In genomic region chr12:124294686-124295315, GRCh38 we compare ENCODE assay signal across 8 cellular contexts. TPM values are rescaled to one million over a fixed set of nuclear protein-coding genes. Genes with fewer than 3 reads are reported as not detected.
DNase-seq lines count a peak whose midpoint lies in the region; ATAC-seq and TF ChIP-seq lines count a peak whose summit lies in the region.

Gene RFLNA (plus strand): TSS chr12:124295093. CDS start chr12:124295430, 337 bp downstream.

- H4K12ac ChIP-seq in trophoblast cell (ENCODE audit: low read depth, low read length), result no peak within 1 kb of the TSS

- CTCF ChIA-PET in SK-N-SH (lab: Yijun Ruan, JAX), result interaction anchor here (0.9 to 1.0 kb wide), 2 partner anchors 11 to 477 kb away, joined by 3 to 4 read pairs; no protein-coding TSS in a partner anchor

- DNase-seq in COLO668 (lab: John Stamatoyannopoulos, UW; ENCODE audit: unreplicated experiment) (peak; percentile 57), SK-N-SH (peak; percentile 78), glomerular visceral epithelial cell (ENCODE audit: extremely low spot score) (peak; percentile 49), trophoblast cell (peak in 1 of 2 donors; percentile 35), GF-D8 (lab: John Stamatoyannopoulos, UW) (no peak), NCI-H82 treated with DMSO at 0.1 percent for 48 hours (lab: John Stamatoyannopoulos, UW; ENCODE audit: unreplicated experiment) (no peak)
- no peak for DNase-seq in activated CD4-positive, CD25-positive, alpha-beta regulatory T cell treated with anti-CD3 and anti-CD28 coated beads, Interleukin-2, amount 50 U/mL, for 72 hours

- no peak within 1 kb of the TSS for H2AK5ac ChIP-seq in trophoblast cell (ENCODE audit: low read length)

- 60% methylated on average over 15 of the region's 63 CpGs for WGBS in SK-N-SH (ENCODE audit: low lambda C conversion rate)
- no CpG with 5 or more reads among the region's 63 CpGs for WGBS in trophoblast cell (ENCODE audit: extremely low coverage, insufficient coverage, insufficient read length)

- no peak within 1 kb of the TSS for H3K27ac ChIP-seq in SK-N-SH (ENCODE audit: low read depth in 2 of 2, low read length in 1 of 2)
- peak within 1 kb of the TSS; percentile 54 for H3K27ac ChIP-seq in trophoblast cell (ENCODE audit: low read depth, low read length)

- TF ChIP-seq RAD21 in SK-N-SH (IDR thresholded peaks at IDR 0.05; ENCODE audit: low read length), result no peak

- H3K27me3 ChIP-seq in SK-N-SH (ENCODE audit: insufficient read depth), result peaks cover 29% of the 10 kb centered on the region; the same call in 1 of the 2 replicates
- peaks cover 5% of the 10 kb centered on the region for H3K27me3 ChIP-seq in trophoblast cell (ENCODE audit: insufficient read depth, low read length)

- peak within 1 kb of the TSS; percentile 55 for H3K18ac ChIP-seq in trophoblast cell (ENCODE audit: low read length)

- no peak within 1 kb of the TSS for H3K14ac ChIP-seq in trophoblast cell (ENCODE audit: low read length)

- no peaks in the 10 kb centered on the region for H3K79me2 ChIP-seq in SK-N-SH (ENCODE audit: insufficient read depth)
- no peaks in the 10 kb centered on the region for H3K79me2 ChIP-seq in trophoblast cell (ENCODE audit: control insufficient read depth, insufficient read depth, low read length, poor library complexity)

- peak within 1 kb of the TSS; percentile 51 for H2BK12ac ChIP-seq in trophoblast cell (ENCODE audit: low read length)

- no peaks in the 10 kb centered on the region for H3K36me3 ChIP-seq in SK-N-SH (replicated peaks in 1 of 2; ENCODE audit: control insufficient read depth in 1 of 2, insufficient read depth in 2 of 2, low read length in 1 of 2)
- no peaks in the 10 kb centered on the region for H3K36me3 ChIP-seq in trophoblast cell (ENCODE audit: control insufficient read depth in 1 of 2, insufficient read depth in 2 of 2, low read length in 2 of 2)

- H2AFZ ChIP-seq in SK-N-SH (ENCODE audit: low read depth) (no peak within 1 kb of the TSS), trophoblast cell (ENCODE audit: insufficient read depth, low read length, poor library complexity) (peak within 1 kb of the TSS; percentile 10)

- peak within 1 kb of the TSS; percentile 56 for H2BK120ac ChIP-seq in trophoblast cell (ENCODE audit: insufficient read depth, low read length, poor library complexity)

- H3K9me2 ChIP-seq in SK-N-SH, result no peaks in the 10 kb centered on the region

- POLR2A ChIA-PET in SK-N-SH (lab: Yijun Ruan, JAX), result no interaction called here

- no peaks in the 10 kb centered on the region for H4K20me1 ChIP-seq in SK-N-SH (ENCODE audit: insufficient read depth)

- H3K9me3 ChIP-seq in SK-N-SH (no peaks in the 10 kb centered on the region), trophoblast cell (ENCODE audit: insufficient read depth, low read depth, low read length) (peaks cover 5% of the 10 kb centered on the region)

- H3K4ac ChIP-seq in trophoblast cell (ENCODE audit: low read depth, low read length), result no peak within 1 kb of the TSS

- H3K9ac ChIP-seq in SK-N-SH (no peak within 1 kb of the TSS), trophoblast cell (ENCODE audit: low read length) (no peak within 1 kb of the TSS)

- TF ChIP-seq CTCF in SK-N-SH (IDR thresholded peaks at IDR 0.05), result no peak

- TF ChIP-seq EP300 in SK-N-SH (IDR thresholded peaks at IDR 0.05; ENCODE audit: borderline replicate concordance in 1 of 2, low read depth in 1 of 2, low read length in 1 of 2), result no peak

- H4K8ac ChIP-seq in trophoblast cell (ENCODE audit: low read depth, low read length), result peak within 1 kb of the TSS; percentile 40

- H3K79me1 ChIP-seq in trophoblast cell (ENCODE audit: low read length), result peaks cover 5% of the 10 kb centered on the region

- peak within 1 kb of the TSS; percentile 8 for H4K91ac ChIP-seq in trophoblast cell (ENCODE audit: low read depth, low read length)

- peak within 1 kb of the TSS in 1 of 2 experiments; percentile 32; a peak in 1 of 4 replicates for H3K4me3 ChIP-seq in SK-N-SH (ENCODE audit: low read depth in 2 of 2, low read length in 1 of 2)
- H3K4me3 ChIP-seq in trophoblast cell (ENCODE audit: low read depth, low read length), result peak within 1 kb of the TSS; percentile 49

- H3F3A ChIP-seq in SK-N-SH (replicated peaks; ENCODE audit: insufficient read depth), result no peaks in the 10 kb centered on the region

- H2BK5ac ChIP-seq in trophoblast cell (ENCODE audit: low read depth, low read length, poor library complexity), result no peak within 1 kb of the TSS

- H3K23ac ChIP-seq in trophoblast cell (ENCODE audit: low read length), result no peak within 1 kb of the TSS

- H3K4me2 ChIP-seq in SK-N-SH, result peak within 1 kb of the TSS; percentile 66; the same call in 1 of the 2 replicates
- H3K4me2 ChIP-seq in trophoblast cell (ENCODE audit: low read length), result peak within 1 kb of the TSS; percentile 72

- H3K4me1 ChIP-seq in SK-N-SH (ENCODE audit: control insufficient read depth in 1 of 2, insufficient read depth in 2 of 2, low read depth in 1 of 2, low read length in 1 of 2), result peaks cover 0 to 6% of the 10 kb centered on the region in 2 experiments; a peak in 1 of 4 replicates
- peaks cover 28 to 35% of the 10 kb centered on the region in 2 experiments for H3K4me1 ChIP-seq in trophoblast cell (ENCODE audit: control insufficient read depth in 1 of 2, insufficient read depth in 2 of 2, low read length in 2 of 2)

- ATAC-seq in GM18868 (IDR thresholded peaks at IDR 0.05; ENCODE audit: unreplicated experiment), result no peak

TF ChIP-seq in SK-N-SH, 30 proteins besides CTCF, POLR2A, EP300 and RAD21:
- TF ChIP-seq RXRA (IDR thresholded peaks at IDR 0.05; ENCODE audit: borderline replicate concordance, low read depth), result no peak
- TF ChIP-seq YY1 (IDR thresholded peaks at IDR 0.05; ENCODE audit: low read depth), result no peak
- no peak for TF ChIP-seq MXI1 (IDR thresholded peaks at IDR 0.05; ENCODE audit: low read depth, low read length)
- no peak for TF ChIP-seq ZBTB33 (IDR thresholded peaks at IDR 0.05; ENCODE audit: borderline replicate concordance, low read depth)
- no peak for TF ChIP-seq SMC3 (IDR thresholded peaks at IDR 0.05; ENCODE audit: low read depth, low read length)
- no peak for TF ChIP-seq IRF3 (IDR thresholded peaks at IDR 0.05; ENCODE audit: low read depth, low read length)
- no peak for TF ChIP-seq MAX (IDR thresholded peaks at IDR 0.05; ENCODE audit: low read depth)
- no peak for TF ChIP-seq NRF1 (IDR thresholded peaks at IDR 0.05; ENCODE audit: low read depth, low read length)
- TF ChIP-seq CHD2 (IDR thresholded peaks at IDR 0.05; ENCODE audit: low read length, partially characterized antibody), result no peak
- no peak for TF ChIP-seq JUND (IDR thresholded peaks at IDR 0.05)
- no peak for TF ChIP-seq USF1 (IDR thresholded peaks at IDR 0.05; ENCODE audit: borderline replicate concordance, low read depth)
- TF ChIP-seq RCOR1 (IDR thresholded peaks at IDR 0.05; ENCODE audit: low read length), result no peak
- no peak for TF ChIP-seq PBX3 (IDR thresholded peaks at IDR 0.05)
- no peak for TF ChIP-seq GABPA (IDR thresholded peaks at IDR 0.05; ENCODE audit: low read depth)
- no peak for TF ChIP-seq FOXJ3 (CRISPR knock-in tag; IDR thresholded peaks at IDR 0.05)

RNA-seq across cellular contexts. Expression of gene RFLNA, which starts in this region (rescaled TPM):
- polyA plus RNA-seq in SK-N-SH (2012; rRNA removed), result 0.10 TPM in 1 of 2 replicates, not detected in the other
- polyA plus RNA-seq in SK-N-SH (2012; cell fraction: cytosol; rRNA removed), result 0.01 and 0.04 TPM in 2 replicates
- 0.12 TPM in 1 of 2 replicates, not detected in the other for polyA plus RNA-seq in SK-N-SH (2012; cell fraction: nucleus; rRNA removed)
- polyA plus RNA-seq in trophoblast cell (2013), result 1.00 and 1.4 TPM in 2 replicates

Comparison
In these comparisons a context has a peak if more than half of its experiments do, and no peak if none do; other contexts are left out.
1. Peak in DNase-seq and H3K4me2 ChIP-seq in SK-N-SH; RNA of the gene not detected or under 1 TPM.
2. DNase-seq: peak in COLO668 (single experiment) and glomerular visceral epithelial cell (single experiment); none in GF-D8 (single experiment), NCI-H82 treated with DMSO at 0.1 percent for 48 hours (single experiment) and activated CD4-positive, CD25-positive, alpha-beta regulatory T cell treated with anti-CD3 and anti-CD28 coated beads, Interleukin-2, amount 50 U/mL, for 72 hours (single experiment).